Comparison of ENCODE assay signal across 8 cellular contexts in genomic region chr16:50313596-50314483, GRCh38. TPM values are rescaled to one million over a fixed set of nuclear protein-coding genes. Genes with fewer than 3 reads are reported as not detected.
DNase-seq lines count a peak whose midpoint lies in the region; ATAC-seq and TF ChIP-seq lines count a peak whose summit lies in the region.

No MANE protein-coding gene starts in this region.

- H3K23ac ChIP-seq in H9 (ENCODE audit: insufficient read length, low read depth, low read length) = no peak overlapping the region

- H3K4me3 Mint-ChIP-seq in H9 = no peak overlapping the region
- peak overlapping the region; percentile 47 for H3K4me3 Mint-ChIP-seq in activated T-helper 17 cell treated with anti-CD3 and anti-CD28 coated beads, Interleukin-2, amount 50 U/mL, for 72 hours

- no peaks in the 10 kb centered on the region for H3K79me2 ChIP-seq in H9 (ENCODE audit: insufficient read depth, low read length)

- peak; percentile 82 for ATAC-seq in activated T-helper 17 cell treated with anti-CD3 and anti-CD28 coated beads, Interleukin-2, amount 50 U/mL, for 72 hours (replicated peaks)
- ATAC-seq in left ventricle myocardium superior (peak; percentile 84), HG03432 (IDR thresholded peaks at IDR 0.05; ENCODE audit: unreplicated experiment) (no peak), HG02885 (IDR thresholded peaks at IDR 0.05; ENCODE audit: poor library complexity, unreplicated experiment) (no peak)

- no peak overlapping the region for H2BK120ac ChIP-seq in H9 (ENCODE audit: low read depth, low read length, poor library complexity, severe bottlenecking)

- in situ Hi-C loops in transverse colon (cut with MboI; ENCODE audit: low pct_ligation_motif_present in 1 of 4, low pct_unique_long_range_greater_than_20kb in 1 of 4, low sequenced_read_pairs in 3 of 4) = no loop called here

- H3K9me3 ChIP-seq in H9 (ENCODE audit: control insufficient read depth, low read depth, low read length) (no peaks in the 10 kb centered on the region), transverse colon (no peaks in the 10 kb centered on the region)

- H2AK5ac ChIP-seq in H9 (ENCODE audit: insufficient read length, low read length) = no peak overlapping the region

- no peaks in the 10 kb centered on the region for H3K27me3 ChIP-seq in H9 (ENCODE audit: insufficient read depth, low read length)
- no peaks in the 10 kb centered on the region for H3K27me3 ChIP-seq in transverse colon

- no peak overlapping the region for H2BK12ac ChIP-seq in H9 (ENCODE audit: insufficient read length, low read depth, low read length)

- H2AFZ ChIP-seq in H9 (ENCODE audit: low read length) = no peak overlapping the region

- TF ChIP-seq POLR2A in transverse colon (IDR thresholded peaks at IDR 0.05) = no peak

- H3K4me3 ChIP-seq in transverse colon = no peak overlapping the region

- TF ChIP-seq CTCF in H9 (conservative IDR thresholded peaks at IDR 0.05) = no peak
- TF ChIP-seq CTCF in transverse colon (IDR thresholded peaks at IDR 0.05) = no peak

- H3T11ph ChIP-seq in H9 (ENCODE audit: low read length) = no peak overlapping the region

- no peak overlapping the region for H2BK15ac ChIP-seq in H9 (ENCODE audit: low read depth, low read length)

- no peak overlapping the region for H3K56ac ChIP-seq in H9 (ENCODE audit: insufficient read length, low read depth, low read length)

- no peaks in the 10 kb centered on the region for H3K9me3 Mint-ChIP-seq in H9
- H3K9me3 Mint-ChIP-seq in activated T-helper 17 cell treated with anti-CD3 and anti-CD28 coated beads, Interleukin-2, amount 50 U/mL, for 72 hours = no peaks in the 10 kb centered on the region

- H4K8ac ChIP-seq in H9 (replicated peaks; ENCODE audit: insufficient read length, low read depth, low read length) = no peak overlapping the region

- H3K27ac ChIP-seq in H9 (ENCODE audit: insufficient read length, low read depth, low read length) = no peak overlapping the region
- H3K27ac ChIP-seq in transverse colon = peak overlapping the region in 1 of 4 donors; percentile 7

- no peak overlapping the region for H3K9ac ChIP-seq in H9 (ENCODE audit: extremely low read depth, insufficient read length, low read length)

- no peak overlapping the region for H4K5ac ChIP-seq in H9 (ENCODE audit: insufficient read length, low read depth, low read length)

- H4K91ac ChIP-seq in H9 (ENCODE audit: insufficient read length, low read depth, low read length) = no peak overlapping the region

- no peak overlapping the region for H3K18ac ChIP-seq in H9 (ENCODE audit: insufficient read length, low read depth, low read length)

- H3K14ac ChIP-seq in H9 (ENCODE audit: insufficient read depth, low read length) = no peak overlapping the region; the same call in 1 of the 2 replicates

- peak; percentile 28 for DNase-seq in H9
- DNase-seq in left ventricle myocardium superior = peak; percentile 84
- peak; percentile 20 for DNase-seq in stimulated activated CD4-positive, alpha-beta T cell treated with anti-CD3 and anti-CD28 coated beads, Interleukin-1b, Interleukin-23, amount 100 ng/mL, for 4 hours (ENCODE audit: low read depth in 2 of 2)
- no peak for DNase-seq in NCI-H510A treated with DMSO at 0.1 percent for 48 hours (lab: John Stamatoyannopoulos, UW)
- DNase-seq in transverse colon = no peak

- H2BK20ac ChIP-seq in H9 (ENCODE audit: low read depth, low read length, poor library complexity, severe bottlenecking) = no peak overlapping the region

- TF ChIP-seq EP300 in transverse colon (IDR thresholded peaks at IDR 0.05; ENCODE audit: low read depth) = no peak

- WGBS in H9 (ENCODE audit: extremely low coverage, insufficient read length, low lambda C conversion rate) = no CpG with 5 or more reads among the region's 31 CpGs
- WGBS in transverse colon (ENCODE audit: low coverage in 1 of 2), 2 donors = 85 to 97% methylated on average over 14 to 31 of the region's 31 CpGs

- peaks cover 0 to 21% (median 7%) of the 10 kb centered on the region in 4 donors for H3K36me3 ChIP-seq in transverse colon

- peaks cover 3 to 57% (median 32%) of the 10 kb centered on the region in 3 experiments; a peak in 5 of 7 replicates for H3K36me3 Mint-ChIP-seq in H9 (ENCODE audit: insufficient read depth in 1 of 3, low read depth in 3 of 3)
- H3K36me3 Mint-ChIP-seq in activated T-helper 17 cell treated with anti-CD3 and anti-CD28 coated beads, Interleukin-2, amount 50 U/mL, for 72 hours (ENCODE audit: low read depth) = peaks cover 94% of the 10 kb centered on the region

- H3K79me1 ChIP-seq in H9 (ENCODE audit: insufficient read depth, low read depth, low read length, poor library complexity, severe bottlenecking) = no peaks in the 10 kb centered on the region

- intact Hi-C loops in left ventricle myocardium superior (cut with micrococcal nuclease) = no loop called here
- intact Hi-C loops in transverse colon (cut with DNase I; ENCODE audit: low total_unique reads) = no loop called here

- no peaks in the 10 kb centered on the region for H3K27me3 Mint-ChIP-seq in H9 (ENCODE audit: low read depth)
- no peaks in the 10 kb centered on the region for H3K27me3 Mint-ChIP-seq in activated T-helper 17 cell treated with anti-CD3 and anti-CD28 coated beads, Interleukin-2, amount 50 U/mL, for 72 hours

- peaks cover 0 to 6% of the 10 kb centered on the region in 2 experiments; a peak in 1 of 4 replicates for H3K4me1 Mint-ChIP-seq in H9
- peaks cover 23% of the 10 kb centered on the region for H3K4me1 Mint-ChIP-seq in activated T-helper 17 cell treated with anti-CD3 and anti-CD28 coated beads, Interleukin-2, amount 50 U/mL, for 72 hours

- peak overlapping the region in 2 of 3 experiments; percentile 55 to 62; a peak in 4 of 7 replicates for H3K27ac Mint-ChIP-seq in H9
- H3K27ac Mint-ChIP-seq in activated T-helper 17 cell treated with anti-CD3 and anti-CD28 coated beads, Interleukin-2, amount 50 U/mL, for 72 hours = peak overlapping the region; percentile 80

- no peak overlapping the region for H2BK5ac ChIP-seq in H9 (ENCODE audit: insufficient read length, low read length)

- H4K20me1 ChIP-seq in H9 (ENCODE audit: control insufficient read depth, insufficient read depth, insufficient read length) = no peaks in the 10 kb centered on the region

- no peak overlapping the region for H3K4ac ChIP-seq in H9 (ENCODE audit: low read depth, low read length)

- H3K4me1 ChIP-seq in H9 (ENCODE audit: insufficient read depth, low read length) = no peaks in the 10 kb centered on the region
- no peaks in the 10 kb centered on the region for H3K4me1 ChIP-seq in transverse colon

- H3K4me2 ChIP-seq in H9 (ENCODE audit: insufficient read depth, insufficient read length, low read length) = no peak overlapping the region

- no peaks in the 10 kb centered on the region for H3K23me2 ChIP-seq in H9 (ENCODE audit: insufficient read length, low read depth, low read length, poor library complexity, severe bottlenecking)

RNA-seq across cellular contexts. Expression of gene ADCY7, which starts 47.5 kb away (rescaled TPM):
- total RNA-seq in H9 (2021) = 2.6 and 4.0 TPM in 2 replicates
- total RNA-seq in activated T-helper 17 cell treated with anti-CD3 and anti-CD28 coated beads, Interleukin-2, amount 50 U/mL, for 72 hours = 100 to 1,000 TPM; 156 to 173 TPM
- 8.3 TPM for total RNA-seq in left ventricle myocardium superior
- 10 to 100 TPM in 3 of 4 donors, 1 to 10 TPM in 1; 4.6 to 44.9 (median 14.1) TPM for total RNA-seq in transverse colon

RNA-seq across cellular contexts. Expression of gene BRD7, which starts 54.9 kb away (rescaled TPM):
- 107 and 112 TPM in 2 replicates for total RNA-seq in H9 (2021)
- total RNA-seq in activated T-helper 17 cell treated with anti-CD3 and anti-CD28 coated beads, Interleukin-2, amount 50 U/mL, for 72 hours = 10 to 100 TPM; 53.5 to 63.9 TPM
- total RNA-seq in left ventricle myocardium superior = 46.7 TPM
- 10 to 100 TPM; 29.9 to 58.0 (median 38.5) TPM for total RNA-seq in transverse colon

Comparison
In these comparisons a context has a peak if more than half of its experiments do, and no peak if none do; other contexts are left out.
1. DNase-seq: peak in H9 (single experiment), left ventricle myocardium superior (single experiment) and stimulated activated CD4-positive, alpha-beta T cell treated with anti-CD3 and anti-CD28 coated beads, Interleukin-1b, Interleukin-23, amount 100 ng/mL, for 4 hours (2 of 2); none in NCI-H510A treated with DMSO at 0.1 percent for 48 hours (single experiment) and transverse colon (single experiment).
2. ATAC-seq: peak in activated T-helper 17 cell treated with anti-CD3 and anti-CD28 coated beads, Interleukin-2, amount 50 U/mL, for 72 hours (single experiment) and left ventricle myocardium superior (single experiment); none in HG03432 (single experiment) and HG02885 (single experiment).